In the genomic region with DNA sequence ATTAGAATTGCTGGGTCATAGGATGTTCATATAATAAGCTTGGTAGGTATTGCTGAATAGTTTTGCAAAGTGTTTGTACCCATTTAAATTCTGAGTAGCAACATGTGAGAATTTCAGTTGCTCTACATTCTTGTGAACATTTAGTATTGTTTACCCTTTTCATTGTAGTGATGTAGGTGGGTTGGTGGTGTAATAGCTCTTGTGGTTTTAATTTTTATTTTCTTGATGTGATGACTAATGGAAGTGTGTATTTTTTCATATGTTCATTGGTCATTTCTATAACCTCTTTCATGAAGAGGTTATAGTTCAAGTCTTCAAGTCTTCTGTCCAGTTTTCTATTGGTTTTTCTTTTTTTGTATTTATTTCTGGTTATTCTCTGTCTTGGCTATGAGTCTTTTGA, we compare ENCODE assay signal across 17 cellular contexts. TPM values are rescaled to one million over a fixed set of nuclear protein-coding genes. Genes with fewer than 3 reads are reported as not detected.
DNase-seq lines count a peak whose midpoint lies in the region; ATAC-seq, FAIRE-seq and TF ChIP-seq lines count a peak whose summit lies in the region.
"Had no signal": no experiment of that assay in that cellular context is flagged by ENCODE, and none has a peak within 500 bp of the region (broad histone marks: within the 10 kb centered on the region; RNA-seq: fewer than 3 reads in every experiment).

No MANE protein-coding gene starts in this region.

- POLR2A ChIA-PET in CD4-positive, alpha-beta T cell (lab: Charles Lee), result no interaction called here

- dilution Hi-C loops in mammary epithelial cell (cut with HindIII; ENCODE audit: low sequenced_read_pairs) (no loop called here), keratinocyte (cut with MboI; ENCODE audit: extremely low pct_ligation_motif_present, low sequenced_read_pairs) (no loop called here)

- no peak for DNase-seq in CD4-positive, alpha-beta T cell
- peak; percentile 34 for DNase-seq in HS-5 (ENCODE audit: low read depth)
- DNase-seq in mammary epithelial cell, result peak; percentile 71
- no peak for DNase-seq in keratinocyte (ENCODE audit: low read depth, low spot score)
- DNase-seq in NCI-H1436 (lab: John Stamatoyannopoulos, UW), result no peak
- no peak for DNase-seq in cortex of kidney (lab: John Stamatoyannopoulos, UW)
- DNase-seq: activated T-cell treated with anti-CD3 and anti-CD28 coated beads, Interleukin-2, amount 50 U/mL, for 72 hours; dorsolateral prefrontal cortex; mesenchymal stem cell; right lobe of liver; RPMI8226; stimulated activated CD4-positive, alpha-beta T cell treated with anti-CD3 and anti-CD28 coated beads, Interleukin-2, amount 100 ng/mL, for 48 hours; trophoblast cell had no signal

- H3K4me2 ChIP-seq in mammary epithelial cell (ENCODE audit: insufficient read depth, low read depth, low read length) (peak overlapping the region; percentile 15), keratinocyte (ENCODE audit: control insufficient read depth, extremely low read depth, insufficient read depth, low read depth, low read length) (no peak overlapping the region)

- H3K36me3 Mint-ChIP-seq in CD4-positive, alpha-beta T cell (ENCODE audit: low read depth), result peaks cover 58% of the 10 kb centered on the region

- H3K9me3 Mint-ChIP-seq in CD4-positive, alpha-beta T cell, result peaks cover under 1% of the 10 kb centered on the region

- H3K79me2 ChIP-seq in mammary epithelial cell (ENCODE audit: insufficient read depth, low read length) (peaks cover 93% of the 10 kb centered on the region), keratinocyte (ENCODE audit: control insufficient read depth, insufficient read depth, low read length) (peaks cover 89% of the 10 kb centered on the region)

- H3K27me3 ChIP-seq in CD4-positive, alpha-beta T cell (ENCODE audit: control insufficient read depth, insufficient read depth, low read length), result no peaks in the 10 kb centered on the region
- H3K27me3 ChIP-seq in mammary epithelial cell (ENCODE audit: insufficient read depth, low read length) (no peaks in the 10 kb centered on the region), keratinocyte (ENCODE audit: control insufficient read depth, extremely low read depth, insufficient read depth, low read length) (no peaks in the 10 kb centered on the region)
- H3K27me3 ChIP-seq: dorsolateral prefrontal cortex, gastroesophageal sphincter, right lobe of liver had no signal

- no peak overlapping the region for H3K4me3 Mint-ChIP-seq in CD4-positive, alpha-beta T cell
- H3K4me3 Mint-ChIP-seq: activated T-cell treated with anti-CD3 and anti-CD28 coated beads, Interleukin-2, amount 50 U/mL, for 72 hours; T-helper 2 cell treated with Interferon-gamma antibody and Interleukin-4, amounts not matched to agents 5 μg/mL and 100 μg/mL, for 36 hours had no signal

- intact Hi-C loops in CD4-positive, alpha-beta T cell (cut with DNase I, micrococcal nuclease), result no loop called here
- intact Hi-C loops in mammary epithelial cell (cut with micrococcal nuclease), result no loop called here

- H3K4me1 Mint-ChIP-seq in CD4-positive, alpha-beta T cell (ENCODE audit: low read depth), result peaks cover 71% of the 10 kb centered on the region

- no peak overlapping the region for H3K27ac ChIP-seq in CD4-positive, alpha-beta T cell (ENCODE audit: low read depth, low read length)
- peak overlapping the region; percentile 54 for H3K27ac ChIP-seq in mammary epithelial cell (ENCODE audit: insufficient read depth, low read depth, low read length)
- H3K27ac ChIP-seq in keratinocyte (ENCODE audit: control insufficient read depth, insufficient read depth, low read length), result peak overlapping the region; percentile 19
- H3K27ac ChIP-seq: dorsolateral prefrontal cortex, gastroesophageal sphincter, right lobe of liver had no signal

- peak; percentile 9 for FAIRE-seq in keratinocyte (lab: Jason Lieb, UNC)

- H3K36me3 ChIP-seq in mammary epithelial cell (ENCODE audit: insufficient read depth, low read length), result peaks cover 12% of the 10 kb centered on the region
- peaks cover 6 to 13% of the 10 kb centered on the region in 2 experiments for H3K36me3 ChIP-seq in keratinocyte (ENCODE audit: control insufficient read depth in 2 of 2, extremely low read depth in 1 of 2, insufficient read depth in 2 of 2, low read length in 2 of 2)
- H3K36me3 ChIP-seq: right lobe of liver had no signal

- H3K9me1 ChIP-seq in keratinocyte (ENCODE audit: control insufficient read depth, extremely low read depth, insufficient read depth, low read length), result peaks cover 4% of the 10 kb centered on the region

- H3K4me3 ChIP-seq in mammary epithelial cell (replicated peaks in 1 of 3; ENCODE audit: insufficient read depth in 1 of 3, low read depth in 2 of 3, low read length in 3 of 3) (no peak overlapping the region), keratinocyte (ENCODE audit: control insufficient read depth in 2 of 3, extremely low read depth in 1 of 3, insufficient read depth in 2 of 3, low read depth in 1 of 3, low read length in 3 of 3) (no peak overlapping the region)
- H3K4me3 ChIP-seq: dorsolateral prefrontal cortex, gastroesophageal sphincter, right lobe of liver had no signal

- peaks cover 48% of the 10 kb centered on the region for H3K4me1 ChIP-seq in mammary epithelial cell (ENCODE audit: insufficient read depth, low read length)
- H3K4me1 ChIP-seq in keratinocyte (ENCODE audit: control insufficient read depth, extremely low read depth, insufficient read depth, low read length), result peaks cover 34% of the 10 kb centered on the region

- no peak overlapping the region for H2AFZ ChIP-seq in mammary epithelial cell (ENCODE audit: low read depth, low read length)
- no peak overlapping the region for H2AFZ ChIP-seq in keratinocyte (ENCODE audit: control insufficient read depth, low read length)

- in situ Hi-C loops in mammary epithelial cell (cut with MboI; ENCODE audit: low sequenced_read_pairs in 2 of 2), result no loop called here

- peak overlapping the region; percentile 48 for H3K27ac Mint-ChIP-seq in CD4-positive, alpha-beta T cell
- H3K27ac Mint-ChIP-seq: T-helper 2 cell treated with Interferon-gamma antibody and Interleukin-4, amounts not matched to agents 5 μg/mL and 100 μg/mL, for 36 hours had no signal

- no peaks in the 10 kb centered on the region for H3K27me3 Mint-ChIP-seq in CD4-positive, alpha-beta T cell

- BruUV-seq in mammary epithelial cell (replicated peaks; lab: Mats Ljungman, UMichigan), result no TSS peak

- peaks cover 3% of the 10 kb centered on the region for H4K20me1 ChIP-seq in mammary epithelial cell (ENCODE audit: insufficient read depth, low read length)
- peaks cover 6% of the 10 kb centered on the region for H4K20me1 ChIP-seq in keratinocyte (ENCODE audit: control insufficient read depth, extremely low read depth, insufficient read depth, low read length)

- H3K9ac ChIP-seq in mammary epithelial cell (ENCODE audit: insufficient read depth, low read length) (no peak overlapping the region), keratinocyte (ENCODE audit: control insufficient read depth, extremely low read depth, insufficient read depth, low read length) (no peak overlapping the region)

- CTCF ChIA-PET in CD4-positive, alpha-beta T cell (lab: Charles Lee), result no interaction called here
- CTCF ChIA-PET in mammary epithelial cell (lab: Charles Lee; ENCODE audit: low non-redundant PET), result no interaction called here

- no peak for ATAC-seq in CD4-positive, alpha-beta T cell (ENCODE audit: poor library complexity)
- ATAC-seq in GM18861 (IDR thresholded peaks at IDR 0.05; ENCODE audit: unreplicated experiment), result no peak
- ATAC-seq in HG02884 (IDR thresholded peaks at IDR 0.05; ENCODE audit: unreplicated experiment), result no peak
- ATAC-seq: activated T-cell treated with anti-CD3 and anti-CD28 coated beads, Interleukin-2, amount 50 U/mL, for 72 hours; gastroesophageal sphincter; right lobe of liver had no signal

- no peak for TF ChIP-seq CTCF in CD4-positive, alpha-beta T cell (IDR thresholded peaks at IDR 0.05)
- TF ChIP-seq CTCF in mammary epithelial cell (conservative IDR thresholded peaks at IDR 0.05 in 1 of 2, IDR thresholded peaks at IDR 0.05 in 1 of 2; ENCODE audit: extremely low read depth in 1 of 2, insufficient read depth in 1 of 2, low read depth in 1 of 2, low read length in 2 of 2) (no peak), keratinocyte (optimal IDR thresholded peaks at IDR 0.05 in 1 of 3, IDR thresholded peaks at IDR 0.05 in 1 of 3, conservative IDR thresholded peaks at IDR 0.05 in 1 of 3; ENCODE audit: extremely low read depth in 1 of 3, insufficient read depth in 2 of 3, low read length in 3 of 3) (no peak)

- H3K9me3 ChIP-seq in CD4-positive, alpha-beta T cell (ENCODE audit: control insufficient read depth, low read length), result no peaks in the 10 kb centered on the region
- H3K9me3 ChIP-seq in mammary epithelial cell (replicated peaks; ENCODE audit: insufficient read depth, low read length) (no peaks in the 10 kb centered on the region), keratinocyte (ENCODE audit: control insufficient read depth, low read depth, low read length) (no peaks in the 10 kb centered on the region)
- H3K9me3 ChIP-seq: gastroesophageal sphincter, right lobe of liver had no signal

RNA-seq across cellular contexts. Expression of a gene that starts 34.4 kb away (rescaled TPM):
- total RNA-seq in CD4-positive, alpha-beta T cell, result 10 to 100 TPM; 15.1 to 15.4 TPM
- 10 to 100 TPM; 45.2 to 57.9 TPM for total RNA-seq in mammary epithelial cell
- polyA plus RNA-seq in mammary epithelial cell, result 37.4 TPM
- 38.7 TPM for polyA minus RNA-seq in mammary epithelial cell
- polyA plus RNA-seq in keratinocyte, result 41.4 to 57.9 TPM (median 42.4 TPM) in 3 replicates
- polyA plus RNA-seq in keratinocyte (2011; ENCODE audit: low read depth), result 41.6 TPM
- 26.9 and 58.3 TPM in 2 replicates for polyA plus RNA-seq in keratinocyte (2011; cell fraction: cytosol; rRNA removed)
- polyA plus RNA-seq in keratinocyte (2011; cell fraction: nucleus; rRNA removed), result 75.1 and 88.5 TPM in 2 replicates
- polyA plus RNA-seq in keratinocyte (2012; ENCODE audit: low replicate concordance), result 24.6 and 35.8 TPM in 2 replicates
- polyA minus RNA-seq in keratinocyte, result 12.8 to 50.5 TPM (median 31.5 TPM) in 3 replicates
- polyA minus RNA-seq in keratinocyte (2011; cell fraction: cytosol; rRNA and poly(A)+ RNA removed), result 16.5 TPM
- polyA minus RNA-seq in keratinocyte (2011; cell fraction: nucleus; rRNA and poly(A)+ RNA removed), result 41.0 and 73.3 TPM in 2 replicates

Comparison
In these comparisons a context has a peak if more than half of its experiments do, and no peak if none do; other contexts are left out.
1. DNase-seq: peak in HS-5 (single experiment) and mammary epithelial cell (single experiment); none in CD4-positive, alpha-beta T cell (0 of 10), keratinocyte (single experiment), NCI-H1436 (single experiment) and cortex of kidney (single experiment).